ENCODE assay signal across 8 cellular contexts in genomic region chr4:18813771-18814170, GRCh38.
"Had no signal": no experiment of that assay in that cellular context is flagged by ENCODE, and none has a peak within 500 bp of the region (broad histone marks: within the 10 kb centered on the region; RNA-seq: fewer than 3 reads in every experiment).

No MANE protein-coding gene starts in this region.

- H3K9ac ChIP-seq: GM23248 had no signal

- H3K9me3 ChIP-seq: HAP-1 had no signal

- H2AFZ ChIP-seq: GM23248 had no signal

- H3K4me1 ChIP-seq: HAP-1 had no signal

- H3K36me3 ChIP-seq: HAP-1 had no signal

- ATAC-seq: HCT116 had no signal

- DNase-seq: GM23248, GOT3, H7, HFFc6, KG1 had no signal

- H3K4me3 ChIP-seq: GM23248, HAP-1 had no signal

- H3K27ac ChIP-seq: GM23248, HL-60 had no signal
